10 cellular contexts compared by ENCODE assay signal in the genomic region with DNA sequence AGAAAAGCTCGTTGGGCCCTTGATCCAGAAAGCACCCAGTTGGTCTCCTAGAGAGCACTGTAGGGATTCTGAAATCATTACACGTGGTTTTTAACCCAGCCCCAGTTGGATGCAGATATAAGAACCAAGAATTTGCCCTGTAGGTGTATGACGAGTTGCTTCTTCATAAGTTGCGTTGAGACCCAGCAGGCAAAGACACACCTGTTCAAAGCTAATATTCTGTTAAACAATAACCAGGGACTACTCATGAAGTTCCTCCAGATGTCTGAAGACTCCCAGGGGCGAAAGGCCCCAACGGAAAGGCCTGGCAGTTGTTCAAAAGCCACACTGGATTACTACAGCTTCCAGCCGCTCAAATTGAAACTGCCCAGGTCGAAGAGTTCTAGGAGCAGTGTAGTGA.
DNase-seq lines count a peak whose midpoint lies in the region; ATAC-seq, FAIRE-seq and TF ChIP-seq lines count a peak whose summit lies in the region.
"Had no signal": no experiment of that assay in that cellular context is flagged by ENCODE, and none has a peak within 500 bp of the region (broad histone marks: within the 10 kb centered on the region; RNA-seq: fewer than 3 reads in every experiment).

No MANE protein-coding gene starts in this region.

- no peak overlapping the region for H3K27ac ChIP-seq in mammary epithelial cell (ENCODE audit: insufficient read depth, low read depth, low read length)

- CTCF ChIA-PET in mammary epithelial cell (lab: Charles Lee; ENCODE audit: low non-redundant PET), result no interaction called here

- DNase-seq in GM12891 (ENCODE audit: insufficient read length, low spot score), result no peak
- DNase-seq in mammary epithelial cell, result peak; percentile 47
- no peak for DNase-seq in NCI-H1105 (lab: John Stamatoyannopoulos, UW)
- no peak for DNase-seq in stimulated activated CD4-positive, alpha-beta T cell treated with anti-CD3 and anti-CD28 coated beads, Interleukin-4, amount 100 ng/mL, for 24 hours
- DNase-seq in AML-193 (lab: John Stamatoyannopoulos, UW), result no peak
- DNase-seq in activated CD8-positive, alpha-beta memory T cell treated with anti-CD3 and anti-CD28 coated beads, Interleukin-2, amount 50 U/mL, for 48 hours, result no peak
- DNase-seq: OCI-M1; stimulated activated naive CD8-positive, alpha-beta T cell treated with anti-CD3 and anti-CD28 coated beads, Interleukin-15, Interleukin-2, amounts not matched to agents 100 U/mL and 50 U/mL, for 24 hours had no signal

- H3K9me3 ChIP-seq in mammary epithelial cell (replicated peaks; ENCODE audit: insufficient read depth, low read length), result no peaks in the 10 kb centered on the region

- peak; percentile 96 for ATAC-seq in GM19467 (IDR thresholded peaks at IDR 0.05; ENCODE audit: unreplicated experiment)
- peak; percentile 76 for ATAC-seq in HG03103 (IDR thresholded peaks at IDR 0.05; ENCODE audit: low read depth, unreplicated experiment)
- ATAC-seq: stimulated activated naive CD8-positive, alpha-beta T cell treated with anti-CD3 and anti-CD28 coated beads, Interleukin-15, Interleukin-2, amounts not matched to agents 100 U/mL and 50 U/mL, for 24 hours had no signal

- TF ChIP-seq CTCF in mammary epithelial cell (conservative IDR thresholded peaks at IDR 0.05 in 1 of 2, IDR thresholded peaks at IDR 0.05 in 1 of 2; ENCODE audit: extremely low read depth in 1 of 2, insufficient read depth in 1 of 2, low read depth in 1 of 2, low read length in 2 of 2), result no peak

- no peaks in the 10 kb centered on the region for H3K79me2 ChIP-seq in mammary epithelial cell (ENCODE audit: insufficient read depth, low read length)

- FAIRE-seq in GM12891 (lab: Jason Lieb, UNC), result peak; percentile 54

- no peaks in the 10 kb centered on the region for H4K20me1 ChIP-seq in mammary epithelial cell (ENCODE audit: insufficient read depth, low read length)

- no peaks in the 10 kb centered on the region for H3K27me3 ChIP-seq in mammary epithelial cell (ENCODE audit: insufficient read depth, low read length)

- no peak for TF ChIP-seq POLR2A in GM12891 (IDR thresholded peaks at IDR 0.05; ENCODE audit: low read depth, low read length)

- BruUV-seq in mammary epithelial cell (replicated peaks; lab: Mats Ljungman, UMichigan), result no TSS peak

- no peaks in the 10 kb centered on the region for H3K4me1 ChIP-seq in mammary epithelial cell (ENCODE audit: insufficient read depth, low read length)

- in situ Hi-C loops in mammary epithelial cell (cut with MboI; ENCODE audit: low sequenced_read_pairs in 2 of 2), result loop anchor here in 1 of 2 donors (25.0 kb wide), 1 partner anchor 291 kb away; a partner anchor contains a TSS

- no peak overlapping the region for H3K9ac ChIP-seq in mammary epithelial cell (ENCODE audit: insufficient read depth, low read length)

- intact Hi-C loops in mammary epithelial cell (cut with micrococcal nuclease), result no loop called here

- WGBS in mammary epithelial cell (ENCODE audit: low coverage, missing lambda C conversion rate), result 40% methylated on average over 7 of the region's 8 CpGs

- H2AFZ ChIP-seq in mammary epithelial cell (ENCODE audit: low read depth, low read length), result peak overlapping the region; percentile 56

- no peak overlapping the region for H3K4me3 ChIP-seq in mammary epithelial cell (replicated peaks in 1 of 3; ENCODE audit: insufficient read depth in 1 of 3, low read depth in 2 of 3, low read length in 3 of 3)

- no peaks in the 10 kb centered on the region for H3K36me3 ChIP-seq in mammary epithelial cell (ENCODE audit: insufficient read depth, low read length)

- no peak overlapping the region for H3K4me2 ChIP-seq in mammary epithelial cell (ENCODE audit: insufficient read depth, low read depth, low read length)

- dilution Hi-C loops in mammary epithelial cell (cut with HindIII; ENCODE audit: low sequenced_read_pairs), result no loop called here

TF ChIP-seq in GM12891, 5 proteins besides CTCF, POLR2A, EP300 and RAD21:
- TF ChIP-seq SPI1 (IDR thresholded peaks at IDR 0.05; ENCODE audit: low read depth, low read length) (no peak), TAF1 (IDR thresholded peaks at IDR 0.05; ENCODE audit: low read depth, low read length) (no peak), PAX5 (IDR thresholded peaks at IDR 0.05; ENCODE audit: insufficient read depth, low read length, severe bottlenecking) (no peak), POLR2AphosphoS5 (IDR thresholded peaks at IDR 0.05; ENCODE audit: low read depth, low read length) (no peak)
